23 cellular contexts compared by ENCODE assay signal in the genomic region with DNA sequence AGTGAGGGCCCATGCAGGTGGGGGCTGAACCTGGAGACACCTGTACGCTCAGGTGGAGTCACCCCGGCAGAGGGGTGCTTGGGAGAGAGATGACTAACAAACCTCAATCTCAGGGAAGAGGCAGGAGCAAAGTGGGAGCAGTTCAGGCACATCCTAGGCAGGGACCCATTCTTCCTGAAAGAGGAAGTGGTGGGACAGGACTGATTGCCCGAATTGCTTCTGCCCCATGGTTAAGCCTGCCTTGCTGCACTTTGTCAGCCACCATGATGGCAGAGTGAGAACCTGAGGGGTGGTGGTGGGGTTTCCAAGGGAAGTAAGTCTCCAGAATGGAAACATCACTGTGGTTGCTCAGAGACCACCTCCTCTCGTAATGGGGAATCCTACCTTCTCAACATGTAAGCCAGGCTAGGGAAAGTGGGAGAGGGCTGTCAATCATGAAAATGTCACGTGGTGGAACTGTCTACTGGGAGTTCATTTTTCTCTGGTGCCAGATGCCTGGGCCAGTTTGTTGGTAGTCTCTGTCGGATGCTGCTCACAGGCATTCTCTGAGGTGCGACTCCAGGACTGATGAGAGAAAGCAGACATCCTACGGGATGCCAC.
DNase-seq lines count a peak whose midpoint lies in the region; ATAC-seq, FAIRE-seq and TF ChIP-seq lines count a peak whose summit lies in the region.
"Had no signal": no experiment of that assay in that cellular context is flagged by ENCODE, and none has a peak within 500 bp of the region (broad histone marks: within the 10 kb centered on the region; RNA-seq: fewer than 3 reads in every experiment).

No MANE protein-coding gene starts in this region.

- no peaks in the 10 kb centered on the region for H4K20me1 ChIP-seq in HepG2 (ENCODE audit: insufficient read depth, low read length)

- H3K9me3 ChIP-seq in HepG2 (ENCODE audit: low read length) (no peaks in the 10 kb centered on the region), right lobe of liver (no peaks in the 10 kb centered on the region), parathyroid adenoma (ENCODE audit: control insufficient read depth, low read length) (no peaks in the 10 kb centered on the region)
- H3K9me3 ChIP-seq: MG63 had no signal

- FAIRE-seq in HepG2 (lab: Jason Lieb, UNC) (no peak), bronchial epithelial cell (lab: Jason Lieb, UNC) (peak; percentile 43)
- FAIRE-seq: D721Med, H54, HTR-8/SVneo had no signal

- TF ChIP-seq RAD21 in HepG2 (CRISPR knock-in tag; IDR thresholded peaks at IDR 0.05): no peak

- H3K4me1 ChIP-seq in HepG2 (ENCODE audit: insufficient read depth, low read length): no peaks in the 10 kb centered on the region
- no peaks in the 10 kb centered on the region for H3K4me1 ChIP-seq in right lobe of liver
- H3K4me1 ChIP-seq in parathyroid adenoma: peaks cover 71% of the 10 kb centered on the region

- H3K36me3 ChIP-seq in HepG2 (replicated peaks in 1 of 2; ENCODE audit: control insufficient read depth in 1 of 2, insufficient read depth in 2 of 2, low read length in 2 of 2): no peaks in the 10 kb centered on the region; a peak in 1 of 5 replicates
- H3K36me3 ChIP-seq in right lobe of liver: no peaks in the 10 kb centered on the region
- H3K36me3 ChIP-seq in bronchial epithelial cell (ENCODE audit: control insufficient read depth, insufficient read depth, low read length): no peaks in the 10 kb centered on the region
- H3K36me3 ChIP-seq in parathyroid adenoma (ENCODE audit: control insufficient read depth, insufficient read depth, low read length): no peaks in the 10 kb centered on the region
- H3K36me3 ChIP-seq: MG63 had no signal

- no peak overlapping the region for H3K4me2 ChIP-seq in HepG2 (ENCODE audit: low read depth, low read length)
- no peak overlapping the region for H3K4me2 ChIP-seq in parathyroid adenoma (ENCODE audit: low read length)
- H3K4me2 ChIP-seq: PC-9 had no signal

- in situ Hi-C loops in HepG2 (cut with HindIII; ENCODE audit: extremely low pct_ligation_motif_present, low pct_unique_long_range_greater_than_20kb): no loop called here

- H3K4me3 ChIP-seq in HepG2 (replicated peaks in 1 of 3; ENCODE audit: insufficient read depth in 1 of 3, low read depth in 2 of 3, low read length in 3 of 3): no peak overlapping the region
- H3K4me3 ChIP-seq in right lobe of liver: no peak overlapping the region
- H3K4me3 ChIP-seq in bronchial epithelial cell (ENCODE audit: low read depth, low read length): no peak overlapping the region
- no peak overlapping the region for H3K4me3 ChIP-seq in parathyroid adenoma (ENCODE audit: low read depth, low read length)
- H3K4me3 ChIP-seq: MG63, PC-9, SJSA1 had no signal

- POLR2A ChIA-PET in HepG2 (lab: Yijun Ruan, JAX): no interaction called here

- no peak for TF ChIP-seq EP300 in HepG2 (IDR thresholded peaks at IDR 0.05; ENCODE audit: low read depth in 2 of 2, low read length in 2 of 2)
- no peak for TF ChIP-seq EP300 in HepG2 (CRISPR knock-in tag; IDR thresholded peaks at IDR 0.05; ENCODE audit: borderline replicate concordance)

- H3K27me3 ChIP-seq in HepG2 (ENCODE audit: control insufficient read depth in 1 of 2, insufficient read depth in 2 of 2, low read length in 2 of 2): no peaks in the 10 kb centered on the region
- no peaks in the 10 kb centered on the region for H3K27me3 ChIP-seq in right lobe of liver
- H3K27me3 ChIP-seq in bronchial epithelial cell (ENCODE audit: control insufficient read depth, insufficient read depth, low read length): peaks cover 8% of the 10 kb centered on the region
- no peaks in the 10 kb centered on the region for H3K27me3 ChIP-seq in parathyroid adenoma (ENCODE audit: control insufficient read depth, insufficient read depth, low read length)
- H3K27me3 ChIP-seq: MG63, SJSA1 had no signal

- WGBS in HepG2 (ENCODE audit: low lambda C conversion rate): 94% methylated on average over 7 of the region's 8 CpGs
- WGBS in right lobe of liver (ENCODE audit: insufficient coverage, low coverage, low lambda C conversion rate, missing lambda C conversion rate): 75% methylated on average over 6 of the region's 8 CpGs

- intact Hi-C loops in HepG2 (cut with micrococcal nuclease; ENCODE audit: unreplicated experiment): no loop called here
- intact Hi-C loops in right lobe of liver (cut with DNase I): no loop called here

- CTCF ChIA-PET in HepG2 (lab: Yijun Ruan, JAX; ENCODE audit: low intra/inter-chr PET ratio, low total read pairs): no interaction called here

- H2AFZ ChIP-seq in HepG2 (ENCODE audit: low read length) (no peak overlapping the region), parathyroid adenoma (no peak overlapping the region)
- H2AFZ ChIP-seq: PC-9 had no signal

- TF ChIP-seq POLR2A in HepG2 (IDR thresholded peaks at IDR 0.05; ENCODE audit: insufficient read depth in 1 of 2, low read depth in 2 of 2, low read length in 2 of 2): no peak
- TF ChIP-seq POLR2A in right lobe of liver (IDR thresholded peaks at IDR 0.05): no peak

- H3K79me2 ChIP-seq in HepG2 (ENCODE audit: insufficient read depth, low read length) (no peaks in the 10 kb centered on the region), parathyroid adenoma (no peaks in the 10 kb centered on the region)

- TF ChIP-seq CTCF in HepG2 (CRISPR knock-in tag; IDR thresholded peaks at IDR 0.05) (no peak), right lobe of liver (IDR thresholded peaks at IDR 0.05) (no peak), bronchial epithelial cell (IDR thresholded peaks at IDR 0.05; ENCODE audit: insufficient read depth, low read length, severe bottlenecking) (no peak), parathyroid adenoma (IDR thresholded peaks at IDR 0.05) (no peak)

- BruUV-seq in HepG2 (replicated peaks; lab: Mats Ljungman, UMichigan): no TSS peak

- H3K27ac ChIP-seq in HepG2 (ENCODE audit: extremely low read length, insufficient read depth, low read length): no peak overlapping the region
- no peak overlapping the region for H3K27ac ChIP-seq in right lobe of liver
- H3K27ac ChIP-seq in parathyroid adenoma: peak overlapping the region; percentile 98
- H3K27ac ChIP-seq: PC-9, SJSA1 had no signal

- ATAC-seq in HepG2: no peak
- no peak for ATAC-seq in right lobe of liver

- no peak for DNase-seq in HepG2 (ENCODE audit: low spot score)
- DNase-seq in right lobe of liver: no peak
- DNase-seq in bronchial epithelial cell (ENCODE audit: low read depth): no peak
- no peak for DNase-seq in NCI-H1694 (lab: John Stamatoyannopoulos, UW)
- DNase-seq in DMS53 treated with DMSO at 0.1 percent for 48 hours (lab: John Stamatoyannopoulos, UW; ENCODE audit: unreplicated experiment): no peak
- DNase-seq in effector CD4-positive, alpha-beta T cell: no peak
- DNase-seq: CD4-positive, alpha-beta T cell; KG1; MG63; NCI-H1105 treated with DMSO at 0.1 percent for 48 hours; NCI-H146; NCI-H2029; NCI-H446; NCI-H524 treated with DMSO at 0.1 percent for 48 hours; NCI-H774; NK-92 treated with Interleukin-12 subunit alpha and Interleukin-12 subunit beta, amount 100 ng/mL, for 24 hours; PC-9; Right ventricle myocardium superior had no signal

- no peak overlapping the region for H3K9ac ChIP-seq in HepG2 (ENCODE audit: insufficient read depth, low read depth, low read length)
- H3K9ac ChIP-seq in parathyroid adenoma: no peak overlapping the region

TF ChIP-seq in HepG2, 621 proteins besides CTCF, POLR2A, EP300 and RAD21:
- TF ChIP-seq, protein P1, sequence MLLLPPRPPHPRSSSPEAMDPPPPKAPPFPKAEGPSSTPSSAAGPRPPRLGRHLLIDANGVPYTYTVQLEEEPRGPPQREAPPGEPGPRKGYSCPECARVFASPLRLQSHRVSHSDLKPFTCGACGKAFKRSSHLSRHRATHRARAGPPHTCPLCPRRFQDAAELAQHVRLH (CRISPR knock-in tag; IDR thresholded peaks at IDR 0.05; ENCODE audit: borderline replicate concordance, low read depth): no peak
- peak; percentile 80 for TF ChIP-seq ZNF343 (CRISPR knock-in tag; IDR thresholded peaks at IDR 0.05)
- TF ChIP-seq, protein P2, sequence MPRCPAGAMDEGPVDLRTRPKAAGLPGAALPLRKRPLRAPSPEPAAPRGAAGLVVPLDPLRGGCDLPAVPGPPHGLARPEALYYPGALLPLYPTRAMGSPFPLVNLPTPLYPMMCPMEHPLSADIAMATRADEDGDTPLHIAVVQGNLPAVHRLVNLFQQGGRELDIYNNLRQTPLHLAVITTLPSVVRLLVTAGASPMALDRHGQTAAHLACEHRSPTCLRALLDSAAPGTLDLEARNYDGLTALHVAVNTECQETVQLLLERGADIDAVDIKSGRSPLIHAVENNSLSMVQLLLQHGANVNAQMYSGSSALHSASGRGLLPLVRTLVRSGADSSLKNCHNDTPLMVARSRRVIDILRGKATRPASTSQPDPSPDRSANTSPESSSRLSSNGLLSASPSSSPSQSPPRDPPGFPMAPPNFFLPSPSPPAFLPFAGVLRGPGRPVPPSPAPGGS (CRISPR knock-in tag; IDR thresholded peaks at IDR 0.05): no peak
TF ChIP-seq in HepG2: peak in this region for 1.
